ENCODE assay signal across 9 cellular contexts in genomic region chr20:36717657-36718056, GRCh38. TPM values are rescaled to one million over a fixed set of nuclear protein-coding genes. Genes with fewer than 3 reads are reported as not detected.
DNase-seq lines count a peak whose midpoint lies in the region; ATAC-seq and TF ChIP-seq lines count a peak whose summit lies in the region.
"Had no signal": no experiment of that assay in that cellular context is flagged by ENCODE, and none has a peak within 500 bp of the region (broad histone marks: within the 10 kb centered on the region; RNA-seq: fewer than 3 reads in every experiment).

No MANE protein-coding gene starts in this region.

- H3K36me3 Mint-ChIP-seq in activated naive CD4-positive, alpha-beta T cell treated with anti-CD3 and anti-CD28 coated beads for 36 hours (ENCODE audit: low read depth): peaks cover 4% of the 10 kb centered on the region

- H3K4me1 ChIP-seq in OCI-LY3 (ENCODE audit: low read length): no peaks in the 10 kb centered on the region

- ATAC-seq in HG03039 (IDR thresholded peaks at IDR 0.05; ENCODE audit: unreplicated experiment): no peak

- TF ChIP-seq CTCF in OCI-LY3 (IDR thresholded peaks at IDR 0.05; ENCODE audit: low read depth, low read length) (peak; percentile 41), fibroblast of mammary gland (conservative IDR thresholded peaks at IDR 0.05; ENCODE audit: control insufficient read depth, insufficient read depth, low read depth, low read length) (peak; percentile 28)

- no peaks in the 10 kb centered on the region for H3K79me2 ChIP-seq in OCI-LY3 (ENCODE audit: low read length)

- no peaks in the 10 kb centered on the region for H4K20me1 ChIP-seq in OCI-LY3 (ENCODE audit: insufficient read depth, low read length)

- no peak overlapping the region for H3K27ac ChIP-seq in OCI-LY3 (ENCODE audit: low read length)
- peak overlapping the region; percentile 23 for H3K27ac ChIP-seq in temporal lobe (ENCODE audit: low read depth, low read length)

- H3K4me3 ChIP-seq in OCI-LY3 (ENCODE audit: low read length) (no peak overlapping the region), fibroblast of mammary gland (ENCODE audit: control insufficient read depth, low read depth, low read length) (no peak overlapping the region)

- H3K27me3 ChIP-seq in OCI-LY3 (ENCODE audit: low read depth, low read length): no peaks in the 10 kb centered on the region

- no peak overlapping the region for H3K4me3 Mint-ChIP-seq in activated naive CD4-positive, alpha-beta T cell treated with anti-CD3 and anti-CD28 coated beads for 36 hours

- CTCF ChIA-PET in activated naive CD4-positive, alpha-beta T cell treated with anti-CD3 and anti-CD28 coated beads for 36 hours (lab: Charles Lee): interaction anchor here (0.7 to 1.3 kb wide), 4 partner anchors 37 to 223 kb away, joined by 3 read pairs; no protein-coding TSS in a partner anchor

- intact Hi-C loops in activated naive CD4-positive, alpha-beta T cell treated with anti-CD3 and anti-CD28 coated beads for 36 hours (cut with micrococcal nuclease): loop anchor here (1.0 to 5.0 kb wide), 4 partner anchors 37 to 170 kb away; partner anchors contain the start of gene DSN1

- no peaks in the 10 kb centered on the region for H3K9me3 Mint-ChIP-seq in activated naive CD4-positive, alpha-beta T cell treated with anti-CD3 and anti-CD28 coated beads for 36 hours

- no peak overlapping the region for H3K9ac ChIP-seq in OCI-LY3 (ENCODE audit: low read length)

- H3K36me3 ChIP-seq in OCI-LY3 (replicated peaks; ENCODE audit: low read depth, low read length): no peaks in the 10 kb centered on the region

- H3K9me3 ChIP-seq in OCI-LY3 (ENCODE audit: insufficient read depth, low read length): no peaks in the 10 kb centered on the region

- DNase-seq in activated naive CD4-positive, alpha-beta T cell treated with anti-CD3 and anti-CD28 coated beads for 36 hours: peak; percentile 43
- DNase-seq in activated naive CD4-positive, alpha-beta T cell treated with Interleukin-2 at 50 U/mL for 16 hours: no peak
- DNase-seq in fibroblast of mammary gland (ENCODE audit: low read depth): peak; percentile 18
- no peak for DNase-seq in H4 (ENCODE audit: low spot score)
- no peak for DNase-seq in activated gamma-delta T cell (lab: John Stamatoyannopoulos, UW)
- DNase-seq: activated naive CD4-positive, alpha-beta T cell treated with anti-CD3 and anti-CD28 coated beads, Interleukin-2, amount 50 U/mL, for 16 hours had no signal

- no peak overlapping the region for H2AFZ ChIP-seq in OCI-LY3 (ENCODE audit: low read depth, low read length)

- peaks cover 12% of the 10 kb centered on the region for H3K4me1 Mint-ChIP-seq in activated naive CD4-positive, alpha-beta T cell treated with anti-CD3 and anti-CD28 coated beads for 36 hours (ENCODE audit: low read depth)

- H3K4me2 ChIP-seq in OCI-LY3 (ENCODE audit: low read length): no peak overlapping the region

- no peak overlapping the region for H3K27ac Mint-ChIP-seq in activated naive CD4-positive, alpha-beta T cell treated with anti-CD3 and anti-CD28 coated beads for 36 hours

- H3K27me3 Mint-ChIP-seq in activated naive CD4-positive, alpha-beta T cell treated with anti-CD3 and anti-CD28 coated beads for 36 hours (ENCODE audit: low read depth): no peaks in the 10 kb centered on the region

RNA-seq across cellular contexts. Expression of gene NDRG3, which starts 28.2 kb away (rescaled TPM):
- total RNA-seq in activated naive CD4-positive, alpha-beta T cell treated with anti-CD3 and anti-CD28 coated beads for 36 hours: 10 to 100 TPM; 26.1 to 28.2 TPM
- 40.3 TPM for total RNA-seq in temporal lobe
- 23.6 and 24.1 TPM in 2 replicates for total RNA-seq in H4 (2014; rRNA removed; shearing (Covaris generic))

RNA-seq across cellular contexts. Expression of gene DSN1, which starts 55.9 kb away (rescaled TPM):
- total RNA-seq in activated naive CD4-positive, alpha-beta T cell treated with anti-CD3 and anti-CD28 coated beads for 36 hours: 10 to 100 TPM; 23.0 to 24.7 TPM
- total RNA-seq in temporal lobe: 4.2 TPM
- total RNA-seq in H4 (2014; rRNA removed; shearing (Covaris generic)): 44.3 and 47.9 TPM in 2 replicates

Comparison
In these comparisons a context has a peak if more than half of its experiments do, and no peak if none do; other contexts are left out.
1. DNase-seq: peak in activated naive CD4-positive, alpha-beta T cell treated with anti-CD3 and anti-CD28 coated beads for 36 hours (single experiment) and fibroblast of mammary gland (single experiment); none in activated naive CD4-positive, alpha-beta T cell treated with Interleukin-2 at 50 U/mL for 16 hours (single experiment), H4 (single experiment) and activated gamma-delta T cell (single experiment).